ENCODE assay signal across 12 cellular contexts in the genomic region with DNA sequence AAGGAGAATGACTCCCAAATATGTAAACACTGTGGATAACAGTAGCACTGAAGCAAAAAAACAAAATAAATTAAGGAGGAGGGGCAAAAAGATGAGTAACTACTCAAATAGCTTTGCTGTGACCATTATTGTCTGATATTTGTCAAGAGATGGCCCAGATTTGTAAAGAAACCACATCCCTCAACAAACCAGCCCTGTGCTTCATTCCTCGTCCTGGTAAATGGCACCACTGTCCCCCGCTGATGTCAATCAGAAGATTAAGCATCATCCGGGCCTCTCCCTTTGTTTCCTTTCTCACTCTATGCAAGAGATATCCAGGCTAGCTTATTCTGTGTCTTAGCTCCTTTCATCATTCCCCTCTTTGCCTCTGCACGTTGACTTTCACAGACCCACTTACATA.
DNase-seq lines count a peak whose midpoint lies in the region; ATAC-seq and TF ChIP-seq lines count a peak whose summit lies in the region.
"Had no signal": no experiment of that assay in that cellular context is flagged by ENCODE, and none has a peak within 500 bp of the region (broad histone marks: within the 10 kb centered on the region; RNA-seq: fewer than 3 reads in every experiment).

No MANE protein-coding gene starts in this region.

- H3K27me3 ChIP-seq in heart left ventricle (no peaks in the 10 kb centered on the region), muscle layer of duodenum (ENCODE audit: low read depth, low read length) (no peaks in the 10 kb centered on the region), upper lobe of right lung (no peaks in the 10 kb centered on the region)

- 50 to 64% (median 59%) methylated on average over 4 of the region's 4 CpGs for WGBS in heart left ventricle, 4 donors

- TF ChIP-seq CTCF in heart left ventricle (IDR thresholded peaks at IDR 0.05) (no peak), upper lobe of right lung (IDR thresholded peaks at IDR 0.05) (no peak)

- H3K36me3 ChIP-seq in heart left ventricle (peaks cover 0 to 38% (median 34%) of the 10 kb centered on the region in 9 donors), muscle layer of duodenum (ENCODE audit: control insufficient read depth in 1 of 2, insufficient read depth in 2 of 2, low read length in 2 of 2) (peaks cover 0 to 29% of the 10 kb centered on the region in 2 donors), upper lobe of right lung (peaks cover 20% of the 10 kb centered on the region)

- DNase-seq in heart left ventricle (no peak), left cardiac atrium (no peak), dedifferentiated amniotic fluid mesenchymal stem cell (ENCODE audit: extremely low spot score) (peak; percentile 38), upper lobe of right lung (no peak), DMS79 treated with DMSO at 0.1 percent for 48 hours (lab: John Stamatoyannopoulos, UW) (no peak), NCI-H2171 treated with DMSO at 0.1 percent for 48 hours (lab: John Stamatoyannopoulos, UW) (no peak), mesenteric fat pad (ENCODE audit: low spot score) (no peak)
- DNase-seq: activated CD8-positive, alpha-beta memory T cell treated with anti-CD3 and anti-CD28 coated beads, Interleukin-2, amount 50 U/mL, for 4 hours; NCI-H69; T-helper 17 cell had no signal

- peak overlapping the region in 6 of 12 donors; percentile 52 to 74 (median 62) for H3K4me3 ChIP-seq in heart left ventricle
- H3K4me3 ChIP-seq in muscle layer of duodenum (ENCODE audit: low read depth in 1 of 2, low read length in 2 of 2): peak overlapping the region; percentile 45 to 46
- peak overlapping the region; percentile 60 for H3K4me3 ChIP-seq in upper lobe of right lung
- H3K4me3 ChIP-seq: K562 had no signal

- no peak for TF ChIP-seq POLR2A in heart left ventricle (IDR thresholded peaks at IDR 0.05)

- intact Hi-C loops in heart left ventricle (cut with DNase I) (no loop called here), left cardiac atrium (cut with DNase I) (no loop called here), upper lobe of right lung (cut with DNase I) (no loop called here)

- H3K9me3 ChIP-seq in heart left ventricle: no peaks in the 10 kb centered on the region
- H3K9me3 ChIP-seq in muscle layer of duodenum (ENCODE audit: control insufficient read depth in 1 of 2, low read length in 2 of 2): no peaks in the 10 kb centered on the region
- H3K9me3 ChIP-seq in upper lobe of right lung: no peaks in the 10 kb centered on the region

- peak overlapping the region in 8 of 12 donors; percentile 52 to 96 (median 90) for H3K27ac ChIP-seq in heart left ventricle
- peak overlapping the region; percentile 67 for H3K27ac ChIP-seq in muscle layer of duodenum (ENCODE audit: low read length)
- H3K27ac ChIP-seq in upper lobe of right lung: peak overlapping the region; percentile 27

- H3K4me1 ChIP-seq in heart left ventricle (peaks cover 0 to 22% (median 6%) of the 10 kb centered on the region in 12 donors), muscle layer of duodenum (ENCODE audit: control insufficient read depth in 1 of 2, insufficient read depth in 2 of 2, low read length in 2 of 2) (peaks cover 0 to 6% of the 10 kb centered on the region in 2 donors), upper lobe of right lung (no peaks in the 10 kb centered on the region)

- ATAC-seq in heart left ventricle (no peak), left cardiac atrium (no peak), upper lobe of right lung (no peak)
- ATAC-seq: K562, T-helper 17 cell had no signal

Comparison
In these comparisons a context has a peak if more than half of its experiments do, and no peak if none do; other contexts are left out.
1. H3K27ac ChIP-seq: peak in every context shown above with its lines; median percentile 90 in heart left ventricle; 67 in muscle layer of duodenum; 27 in upper lobe of right lung.